Comparison of ENCODE assay signal across 13 cellular contexts in the genomic region with DNA sequence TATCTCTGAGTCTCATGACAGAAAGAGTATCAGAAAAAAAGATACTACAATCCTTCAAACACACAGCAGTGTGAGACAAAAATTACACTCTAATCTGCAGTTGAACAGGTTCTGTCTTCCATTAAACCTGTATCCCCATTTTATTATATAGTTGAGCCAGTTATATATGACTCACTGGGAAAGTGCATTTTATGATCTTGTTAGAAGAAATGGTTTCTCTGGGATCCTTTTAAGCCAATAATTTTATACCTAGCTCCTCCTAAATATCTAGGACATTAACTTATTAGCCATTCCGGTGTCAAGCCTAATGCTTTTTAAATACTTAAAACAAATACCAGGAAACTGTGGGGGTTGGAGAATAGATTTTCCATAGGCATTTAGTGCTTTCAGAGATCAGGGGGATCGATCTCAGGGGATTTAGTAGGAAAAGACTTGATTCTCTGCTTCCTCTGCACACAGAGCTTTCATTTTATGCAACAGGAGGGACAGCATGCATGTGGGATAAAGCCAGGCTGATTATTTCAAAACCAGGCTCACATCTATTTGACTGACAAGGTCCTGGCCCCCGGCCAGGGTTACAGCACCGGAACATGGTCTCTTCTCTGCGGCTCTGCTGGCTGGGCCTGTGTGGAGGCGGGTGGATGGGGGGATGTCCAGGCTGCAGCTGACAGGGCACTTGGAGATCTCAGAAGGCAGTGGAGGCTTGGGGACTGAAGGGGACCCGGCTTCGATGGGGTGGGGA.
DNase-seq lines count a peak whose midpoint lies in the region; TF ChIP-seq lines count a peak whose summit lies in the region.
"Had no signal": no experiment of that assay in that cellular context is flagged by ENCODE, and none has a peak within 500 bp of the region (broad histone marks: within the 10 kb centered on the region; RNA-seq: fewer than 3 reads in every experiment).

No MANE protein-coding gene starts in this region.

- intact Hi-C loops in cardiac septum (cut with DNase I), result loop anchor here (5.0 kb wide), 3 partner anchors 75 to 380 kb away; no protein-coding TSS in a partner anchor
- intact Hi-C loops in sigmoid colon (cut with DNase I), result no loop called here

- H3K36me3 ChIP-seq in sigmoid colon, result no peaks in the 10 kb centered on the region

- H3K27ac ChIP-seq in sigmoid colon, result no peak overlapping the region
- H3K27ac ChIP-seq: GM23248, SK-N-MC had no signal

- peaks cover 0 to under 1% (median 0%) of the 10 kb centered on the region in 4 donors for H3K9me3 ChIP-seq in sigmoid colon

- peaks cover 0 to 22% (median 2%) of the 10 kb centered on the region in 4 donors for H3K4me1 ChIP-seq in sigmoid colon

- no peak for TF ChIP-seq CTCF in sigmoid colon (IDR thresholded peaks at IDR 0.05)

- TF ChIP-seq EP300 in sigmoid colon (IDR thresholded peaks at IDR 0.05), result no peak

- TF ChIP-seq POLR2A in sigmoid colon (IDR thresholded peaks at IDR 0.05), result no peak

- no peak overlapping the region for H3K4me3 ChIP-seq in sigmoid colon
- H3K4me3 ChIP-seq: GM23248, SK-N-MC had no signal

- DNase-seq in NCI-H1092 (lab: John Stamatoyannopoulos, UW) (peak; percentile 60), SK-N-DZ (ENCODE audit: low spot score) (peak; percentile 66), cardiac septum (ENCODE audit: low spot score) (peak; percentile 82), sigmoid colon (peak; percentile 69), AG08396 (ENCODE audit: low spot score) (no peak), NCI-H2107 (lab: John Stamatoyannopoulos, UW) (no peak), activated T-cell treated with anti-CD3 and anti-CD28 coated beads for 4 hours (no peak)
- DNase-seq: activated CD4-positive, alpha-beta T cell treated with anti-CD3 and anti-CD28 coated beads, Interleukin-2, amount 10 ng/mL, durations not matched to agents 24 days and 14 days; activated naive CD4-positive, alpha-beta T cell; EL; GM23248; KBM-7 had no signal

- 46 to 62% methylated on average over 8 of the region's 8 CpGs for WGBS in sigmoid colon, 2 donors

- no peaks in the 10 kb centered on the region for H3K27me3 ChIP-seq in sigmoid colon

Comparison
In these comparisons a context has a peak if more than half of its experiments do, and no peak if none do; other contexts are left out.
1. DNase-seq: peak in NCI-H1092 (single experiment), SK-N-DZ (single experiment), cardiac septum (single experiment) and sigmoid colon (single experiment); none in AG08396 (single experiment), NCI-H2107 (single experiment) and activated T-cell treated with anti-CD3 and anti-CD28 coated beads for 4 hours (single experiment).